8 cellular contexts compared by ENCODE assay signal in the genomic region with DNA sequence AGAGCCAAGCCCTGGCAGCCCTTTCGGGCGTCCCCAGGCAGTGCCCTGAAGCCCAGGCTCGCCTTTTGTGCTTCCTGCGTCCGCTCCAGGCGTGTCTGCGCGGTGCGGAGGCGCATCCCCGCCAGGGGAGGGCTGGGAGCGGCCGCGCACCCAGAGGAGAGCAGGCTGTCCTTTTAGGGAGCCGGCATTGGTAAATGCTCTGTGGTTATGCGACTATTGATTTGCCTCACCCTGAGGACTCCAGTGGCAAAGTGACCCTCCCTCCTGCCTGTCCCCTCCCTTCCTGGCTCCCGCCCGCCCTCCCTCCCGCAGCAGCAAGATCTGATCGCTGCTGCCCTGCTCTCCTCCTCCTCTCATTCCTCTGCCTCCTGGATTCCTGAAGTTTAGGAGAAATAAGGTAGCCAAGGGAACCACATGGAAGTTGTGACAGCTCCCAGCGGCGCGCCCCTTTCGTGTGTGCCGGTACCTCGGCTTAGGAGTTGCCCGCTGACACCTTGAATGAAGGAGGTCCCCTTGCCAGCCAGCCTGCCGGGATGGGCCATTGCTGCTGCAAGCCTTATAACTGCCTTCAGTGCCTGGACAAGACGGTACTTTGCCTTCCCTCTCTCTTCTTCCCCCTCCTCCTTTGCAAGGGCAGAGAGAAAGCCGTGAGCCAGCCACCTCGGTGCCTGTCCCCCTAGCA.
A peak's percentile ranks its signal among the peaks of the same experiment; 100 is the strongest.
DNase-seq lines count a peak whose midpoint lies in the region; ATAC-seq and TF ChIP-seq lines count a peak whose summit lies in the region.

No MANE protein-coding gene starts in this region.

- H3K36me3 Mint-ChIP-seq in HFFc6 (ENCODE audit: low read depth) = no peaks in the 10 kb centered on the region; the same call in 1 of the 2 replicates
- no peaks in the 10 kb centered on the region for H3K36me3 Mint-ChIP-seq in T-cell
- no peaks in the 10 kb centered on the region for H3K36me3 Mint-ChIP-seq in CD14-positive monocyte
- no peaks in the 10 kb centered on the region for H3K36me3 Mint-ChIP-seq in activated CD4-positive, alpha-beta T cell treated with anti-CD3 and anti-CD28 coated beads, Interleukin-2, amount 10 ng/mL, durations not matched to agents 24 days and 14 days (ENCODE audit: low read depth)

- H3K4me3 ChIP-seq in right atrium auricular region (peak overlapping the region; percentile 52 to 55), gastrocnemius medialis (peak overlapping the region; percentile 22 to 52 (median 41))

- H3K4me1 ChIP-seq in right atrium auricular region = no peaks in the 10 kb centered on the region
- H3K4me1 ChIP-seq in gastrocnemius medialis = peaks cover 6 to 10% of the 10 kb centered on the region in 2 donors

- H3K9me3 ChIP-seq in right atrium auricular region = no peaks in the 10 kb centered on the region
- no peaks in the 10 kb centered on the region for H3K9me3 ChIP-seq in gastrocnemius medialis

- POLR2A ChIA-PET in T-cell (lab: Charles Lee) = no interaction called here

- peak overlapping the region; percentile 85 for H3K4me3 Mint-ChIP-seq in HFFc6
- peak overlapping the region in 2 of 3 donors; percentile 34 to 37 for H3K4me3 Mint-ChIP-seq in T-cell
- peak overlapping the region in 1 of 2 donors; percentile 67 for H3K4me3 Mint-ChIP-seq in CD14-positive monocyte
- H3K4me3 Mint-ChIP-seq in activated CD4-positive, alpha-beta T cell treated with anti-CD3 and anti-CD28 coated beads, Interleukin-2, amount 10 ng/mL, durations not matched to agents 24 days and 14 days = no peak overlapping the region

- H3K27ac Mint-ChIP-seq in HFFc6 = no peak overlapping the region
- no peak overlapping the region for H3K27ac Mint-ChIP-seq in T-cell
- no peak overlapping the region for H3K27ac Mint-ChIP-seq in CD14-positive monocyte
- no peak overlapping the region for H3K27ac Mint-ChIP-seq in activated CD4-positive, alpha-beta T cell treated with anti-CD3 and anti-CD28 coated beads, Interleukin-2, amount 10 ng/mL, durations not matched to agents 24 days and 14 days

- no peaks in the 10 kb centered on the region for H3K36me3 ChIP-seq in right atrium auricular region
- H3K36me3 ChIP-seq in gastrocnemius medialis = no peaks in the 10 kb centered on the region

- H3K9me3 Mint-ChIP-seq in HFFc6 = no peaks in the 10 kb centered on the region
- no peaks in the 10 kb centered on the region for H3K9me3 Mint-ChIP-seq in T-cell
- peaks cover 0 to 4% (median 0%) of the 10 kb centered on the region in 7 donors for H3K9me3 Mint-ChIP-seq in CD14-positive monocyte
- H3K9me3 Mint-ChIP-seq in activated CD4-positive, alpha-beta T cell treated with anti-CD3 and anti-CD28 coated beads, Interleukin-2, amount 10 ng/mL, durations not matched to agents 24 days and 14 days = no peaks in the 10 kb centered on the region

- H3K27me3 ChIP-seq in right atrium auricular region (no peaks in the 10 kb centered on the region), gastrocnemius medialis (peaks cover 5 to 13% (median 6%) of the 10 kb centered on the region in 3 donors)

- peaks cover 14% of the 10 kb centered on the region for H3K4me1 Mint-ChIP-seq in HFFc6 (ENCODE audit: low read depth)
- peaks cover 4 to 6% (median 5%) of the 10 kb centered on the region in 3 donors for H3K4me1 Mint-ChIP-seq in T-cell
- H3K4me1 Mint-ChIP-seq in CD14-positive monocyte = peaks cover 5% of the 10 kb centered on the region
- no peaks in the 10 kb centered on the region for H3K4me1 Mint-ChIP-seq in activated CD4-positive, alpha-beta T cell treated with anti-CD3 and anti-CD28 coated beads, Interleukin-2, amount 10 ng/mL, durations not matched to agents 24 days and 14 days

- TF ChIP-seq POLR2A in gastrocnemius medialis (IDR thresholded peaks at IDR 0.05) = no peak

- H3K27me3 Mint-ChIP-seq in HFFc6 (ENCODE audit: insufficient read depth) = peaks cover 35% of the 10 kb centered on the region
- peaks cover 49 to 62% of the 10 kb centered on the region in 2 donors for H3K27me3 Mint-ChIP-seq in T-cell
- H3K27me3 Mint-ChIP-seq in CD14-positive monocyte (ENCODE audit: low read depth in 3 of 3) = peaks cover 48 to 68% (median 53%) of the 10 kb centered on the region in 3 donors
- peaks cover 50% of the 10 kb centered on the region for H3K27me3 Mint-ChIP-seq in activated CD4-positive, alpha-beta T cell treated with anti-CD3 and anti-CD28 coated beads, Interleukin-2, amount 10 ng/mL, durations not matched to agents 24 days and 14 days

- ATAC-seq in T-cell (replicated peaks in 1 of 4) (no peak), gastrocnemius medialis (peak in 1 of 2 donors; percentile 60)

- CTCF ChIA-PET in T-cell (lab: Charles Lee) = no interaction called here

- DNase-seq in HFFc6 (no peak), T-cell (no peak), right atrium auricular region (ENCODE audit: low spot score) (no peak), gastrocnemius medialis (no peak), CD14-positive monocyte (ENCODE audit: low spot score) (no peak), NCI-H2029 treated with DMSO at 0.1 percent for 48 hours (lab: John Stamatoyannopoulos, UW) (no peak)
- no peak for DNase-seq in activated CD8-positive, alpha-beta memory T cell treated with anti-CD3 and anti-CD28 coated beads, Interleukin-2, amount 50 U/mL, for 48 hours
- DNase-seq in activated CD4-positive, alpha-beta T cell treated with anti-CD3 and anti-CD28 coated beads, Interleukin-2, amount 10 ng/mL, durations not matched to agents 24 days and 14 days = no peak

- intact Hi-C loops in gastrocnemius medialis (cut with DNase I; ENCODE audit: low total_unique reads) = no loop called here
- intact Hi-C loops in CD14-positive monocyte (cut with micrococcal nuclease) = no loop called here
- intact Hi-C loops in activated CD4-positive, alpha-beta T cell treated with anti-CD3 and anti-CD28 coated beads, Interleukin-2, amount 10 ng/mL, durations not matched to agents 24 days and 14 days (cut with micrococcal nuclease) = no loop called here

- in situ Hi-C loops in gastrocnemius medialis (cut with MboI; ENCODE audit: low sequenced_read_pairs in 4 of 4) = no loop called here

- H3K27ac ChIP-seq in right atrium auricular region (peak overlapping the region; percentile 68 to 92), gastrocnemius medialis (no peak overlapping the region)

- TF ChIP-seq CTCF in HFFc6 (IDR thresholded peaks at IDR 0.05) = no peak
- no peak for TF ChIP-seq CTCF in right atrium auricular region (IDR thresholded peaks at IDR 0.05)
- peak in 2 of 5 experiments; percentile 19 to 32 for TF ChIP-seq CTCF in gastrocnemius medialis (IDR thresholded peaks at IDR 0.05 in 4 of 5, conservative IDR thresholded peaks at IDR 0.05 in 1 of 5)
- no peak for TF ChIP-seq CTCF in CD14-positive monocyte (IDR thresholded peaks at IDR 0.05)

Comparison
In these comparisons a context has a peak if more than half of its experiments do, and no peak if none do; other contexts are left out.
1. H3K27ac ChIP-seq: peak in right atrium auricular region (2 of 2); none in gastrocnemius medialis (0 of 4).